14 cellular contexts compared by ENCODE assay signal in the genomic region with DNA sequence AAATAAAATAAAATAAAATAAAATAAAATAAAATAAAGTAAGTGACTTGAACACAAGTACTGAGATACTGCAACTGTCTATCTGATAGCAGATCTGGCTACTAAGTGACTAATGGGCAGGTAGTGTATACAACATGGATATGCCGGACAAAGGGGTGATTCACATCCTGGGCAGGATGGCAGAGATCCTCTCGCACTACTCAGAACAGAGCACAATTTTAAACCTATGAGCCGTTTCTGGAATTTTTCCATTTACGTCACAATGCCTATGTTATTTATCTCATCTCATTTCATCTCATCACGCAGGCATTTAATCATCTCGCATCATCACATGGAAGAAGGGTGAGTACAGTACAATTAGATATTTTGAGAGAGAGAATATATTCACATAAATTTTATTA.
DNase-seq lines count a peak whose midpoint lies in the region; ATAC-seq, FAIRE-seq and TF ChIP-seq lines count a peak whose summit lies in the region.
"Had no signal": no experiment of that assay in that cellular context is flagged by ENCODE, and none has a peak within 500 bp of the region (broad histone marks: within the 10 kb centered on the region; RNA-seq: fewer than 3 reads in every experiment).

No MANE protein-coding gene starts in this region.

- peaks cover 2% of the 10 kb centered on the region for H3K27me3 ChIP-seq in effector memory CD4-positive, alpha-beta T cell (replicated peaks; ENCODE audit: control insufficient read depth, insufficient read depth, low read length, poor library complexity, severe bottlenecking)

- H3K27ac ChIP-seq in effector memory CD4-positive, alpha-beta T cell (ENCODE audit: insufficient read depth, low read length, poor library complexity, severe bottlenecking) = no peak overlapping the region
- H3K27ac ChIP-seq: cardiac muscle cell had no signal

- ATAC-seq in GM21423 (IDR thresholded peaks at IDR 0.05; ENCODE audit: unreplicated experiment) = no peak
- ATAC-seq: activated T-helper 17 cell treated with anti-CD3 and anti-CD28 coated beads, Interleukin-2, amount 50 U/mL, for 72 hours had no signal

- no peaks in the 10 kb centered on the region for H3K9me3 ChIP-seq in effector memory CD4-positive, alpha-beta T cell (ENCODE audit: control insufficient read depth, low read length)

- H3K4me1 ChIP-seq in effector memory CD4-positive, alpha-beta T cell (ENCODE audit: control insufficient read depth, insufficient read depth, low read length, poor library complexity, severe bottlenecking) = no peaks in the 10 kb centered on the region

- H3K4me3 ChIP-seq in fibroblast of pulmonary artery (replicated peaks; ENCODE audit: low read depth, low read length) = no peak overlapping the region
- no peak overlapping the region for H3K4me3 ChIP-seq in effector memory CD4-positive, alpha-beta T cell (ENCODE audit: insufficient read depth, low read depth, low read length, poor library complexity, severe bottlenecking)
- H3K4me3 ChIP-seq: cardiac muscle cell had no signal

- TF ChIP-seq CTCF in fibroblast of pulmonary artery (IDR thresholded peaks at IDR 0.05; ENCODE audit: low read length, missing control alignments) = no peak

- DNase-seq in 8988T = peak; percentile 37
- peak; percentile 41 for DNase-seq in HS-27A (ENCODE audit: low read depth)
- peak; percentile 48 for DNase-seq in fibroblast of pulmonary artery (ENCODE audit: low read depth)
- no peak for DNase-seq in DMS53 treated with DMSO at 0.1 percent for 48 hours (lab: John Stamatoyannopoulos, UW; ENCODE audit: unreplicated experiment)
- DNase-seq in effector memory CD4-positive, alpha-beta T cell = no peak
- no peak for DNase-seq in GOT3 (lab: John Stamatoyannopoulos, UW)
- DNase-seq: activated CD4-positive, alpha-beta T cell treated with anti-CD3 and anti-CD28 coated beads, Interleukin-2, amount 50 U/mL, for 48 hours; erythroblast; NCI-H1417; NCI-H446 treated with DMSO at 0.1 percent for 48 hours had no signal

- no peaks in the 10 kb centered on the region for H3K36me3 ChIP-seq in effector memory CD4-positive, alpha-beta T cell (ENCODE audit: control insufficient read depth, insufficient read depth, low read length)
- H3K36me3 ChIP-seq: cardiac muscle cell had no signal

- FAIRE-seq in TTC549 (lab: Jason Lieb, UNC) = peak; percentile 82

Comparison
In these comparisons a context has a peak if more than half of its experiments do, and no peak if none do; other contexts are left out.
1. DNase-seq: peak in 8988T (single experiment), HS-27A (single experiment) and fibroblast of pulmonary artery (single experiment); none in DMS53 treated with DMSO at 0.1 percent for 48 hours (single experiment), effector memory CD4-positive, alpha-beta T cell (0 of 3) and GOT3 (single experiment).